In genomic region chr2:215793747-215794595, GRCh38 we compare ENCODE assay signal across 1 cellular context.
TF ChIP-seq lines count a peak whose summit lies in the region.

No MANE protein-coding gene starts in this region.

TF ChIP-seq in GM12878, 131 proteins besides CTCF, POLR2A, EP300 and RAD21 (continued from another document):
- TF ChIP-seq, protein P1, sequence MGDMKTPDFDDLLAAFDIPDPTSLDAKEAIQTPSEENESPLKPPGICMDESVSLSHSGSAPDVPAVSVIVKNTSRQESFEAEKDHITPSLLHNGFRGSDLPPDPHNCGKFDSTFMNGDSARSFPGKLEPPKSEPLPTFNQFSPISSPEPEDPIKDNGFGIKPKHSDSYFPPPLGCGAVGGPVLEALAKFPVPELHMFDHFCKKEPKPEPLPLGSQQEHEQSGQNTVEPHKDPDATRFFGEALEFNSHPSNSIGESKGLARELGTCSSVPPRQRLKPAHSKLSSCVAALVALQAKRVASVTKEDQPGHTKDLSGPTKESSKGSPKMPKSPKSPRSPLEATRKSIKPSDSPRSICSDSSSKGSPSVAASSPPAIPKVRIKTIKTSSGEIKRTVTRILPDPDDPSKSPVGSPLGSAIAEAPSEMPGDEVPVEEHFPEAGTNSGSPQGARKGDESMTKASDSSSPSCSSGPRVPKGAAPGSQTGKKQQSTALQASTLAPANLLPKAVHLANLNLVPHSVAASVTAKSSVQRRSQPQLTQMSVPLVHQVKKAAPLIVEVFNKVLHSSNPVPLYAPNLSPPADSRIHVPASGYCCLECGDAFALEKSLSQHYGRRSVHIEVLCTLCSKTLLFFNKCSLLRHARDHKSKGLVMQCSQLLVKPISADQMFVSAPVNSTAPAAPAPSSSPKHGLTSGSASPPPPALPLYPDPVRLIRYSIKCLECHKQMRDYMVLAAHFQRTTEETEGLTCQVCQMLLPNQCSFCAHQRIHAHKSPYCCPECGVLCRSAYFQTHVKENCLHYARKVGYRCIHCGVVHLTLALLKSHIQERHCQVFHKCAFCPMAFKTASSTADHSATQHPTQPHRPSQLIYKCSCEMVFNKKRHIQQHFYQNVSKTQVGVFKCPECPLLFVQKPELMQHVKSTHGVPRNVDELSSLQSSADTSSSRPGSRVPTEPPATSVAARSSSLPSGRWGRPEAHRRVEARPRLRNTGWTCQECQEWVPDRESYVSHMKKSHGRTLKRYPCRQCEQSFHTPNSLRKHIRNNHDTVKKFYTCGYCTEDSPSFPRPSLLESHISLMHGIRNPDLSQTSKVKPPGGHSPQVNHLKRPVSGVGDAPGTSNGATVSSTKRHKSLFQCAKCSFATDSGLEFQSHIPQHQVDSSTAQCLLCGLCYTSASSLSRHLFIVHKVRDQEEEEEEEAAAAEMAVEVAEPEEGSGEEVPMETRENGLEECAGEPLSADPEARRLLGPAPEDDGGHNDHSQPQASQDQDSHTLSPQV (IDR thresholded peaks at IDR 0.05), result no peak
- TF ChIP-seq SIX5 (IDR thresholded peaks at IDR 0.05; ENCODE audit: low read depth, low read length, severe bottlenecking) (no peak), SMARCA5 (IDR thresholded peaks at IDR 0.05) (no peak), TCF12 (IDR thresholded peaks at IDR 0.05; ENCODE audit: low read depth, low read length) (no peak), KLF5 (IDR thresholded peaks at IDR 0.05; ENCODE audit: partially characterized antibody) (no peak), FOXK2 (IDR thresholded peaks at IDR 0.05) (no peak), RUNX3 (IDR thresholded peaks at IDR 0.05; ENCODE audit: low read length) (peak; percentile 44), ZNF622 (IDR thresholded peaks at IDR 0.05) (no peak), JUNB (IDR thresholded peaks at IDR 0.05) (no peak), LARP7 (IDR thresholded peaks at IDR 0.05) (no peak), MTA2 (IDR thresholded peaks at IDR 0.05; ENCODE audit: low read depth) (peak; percentile 63; the same call in 1 of the 2 replicates), BACH1 (IDR thresholded peaks at IDR 0.05; ENCODE audit: borderline replicate concordance) (no peak), BCL11A (IDR thresholded peaks at IDR 0.05; ENCODE audit: low read depth, low read length) (peak; percentile 31; the same call in 1 of the 2 replicates), ZNF384 (IDR thresholded peaks at IDR 0.05; ENCODE audit: borderline replicate concordance, low read depth, low read length) (no peak), FOXM1 (IDR thresholded peaks at IDR 0.05; ENCODE audit: low read depth, low read length) (no peak), RB1 (IDR thresholded peaks at IDR 0.05; ENCODE audit: borderline replicate concordance) (no peak), MYC (IDR thresholded peaks at IDR 0.05; ENCODE audit: insufficient read depth, insufficient read length, insufficient replicate concordance, low read length, severe bottlenecking) (no peak), CREM (IDR thresholded peaks at IDR 0.05; ENCODE audit: low read depth) (no peak), ZNF24 (IDR thresholded peaks at IDR 0.05) (no peak), DPF2 (IDR thresholded peaks at IDR 0.05) (peak; percentile 51; the same call in 1 of the 2 replicates), CHD4 (IDR thresholded peaks at IDR 0.05) (no peak), IKZF2 (IDR thresholded peaks at IDR 0.05) (peak; percentile 62 to 64; a peak in 3 of 4 replicates), WRNIP1 (IDR thresholded peaks at IDR 0.05; ENCODE audit: borderline replicate concordance, low read depth, low read length) (no peak), SREBF2 (IDR thresholded peaks at IDR 0.05; ENCODE audit: low read length) (no peak), PBX3 (IDR thresholded peaks at IDR 0.05; ENCODE audit: insufficient replicate concordance, low read depth, low read length) (no peak), MEF2A (IDR thresholded peaks at IDR 0.05; ENCODE audit: insufficient read depth, low read depth, low read length) (no peak), CBX3 (IDR thresholded peaks at IDR 0.05; ENCODE audit: borderline replicate concordance, low read depth) (no peak)
- TF ChIP-seq, protein P2, sequence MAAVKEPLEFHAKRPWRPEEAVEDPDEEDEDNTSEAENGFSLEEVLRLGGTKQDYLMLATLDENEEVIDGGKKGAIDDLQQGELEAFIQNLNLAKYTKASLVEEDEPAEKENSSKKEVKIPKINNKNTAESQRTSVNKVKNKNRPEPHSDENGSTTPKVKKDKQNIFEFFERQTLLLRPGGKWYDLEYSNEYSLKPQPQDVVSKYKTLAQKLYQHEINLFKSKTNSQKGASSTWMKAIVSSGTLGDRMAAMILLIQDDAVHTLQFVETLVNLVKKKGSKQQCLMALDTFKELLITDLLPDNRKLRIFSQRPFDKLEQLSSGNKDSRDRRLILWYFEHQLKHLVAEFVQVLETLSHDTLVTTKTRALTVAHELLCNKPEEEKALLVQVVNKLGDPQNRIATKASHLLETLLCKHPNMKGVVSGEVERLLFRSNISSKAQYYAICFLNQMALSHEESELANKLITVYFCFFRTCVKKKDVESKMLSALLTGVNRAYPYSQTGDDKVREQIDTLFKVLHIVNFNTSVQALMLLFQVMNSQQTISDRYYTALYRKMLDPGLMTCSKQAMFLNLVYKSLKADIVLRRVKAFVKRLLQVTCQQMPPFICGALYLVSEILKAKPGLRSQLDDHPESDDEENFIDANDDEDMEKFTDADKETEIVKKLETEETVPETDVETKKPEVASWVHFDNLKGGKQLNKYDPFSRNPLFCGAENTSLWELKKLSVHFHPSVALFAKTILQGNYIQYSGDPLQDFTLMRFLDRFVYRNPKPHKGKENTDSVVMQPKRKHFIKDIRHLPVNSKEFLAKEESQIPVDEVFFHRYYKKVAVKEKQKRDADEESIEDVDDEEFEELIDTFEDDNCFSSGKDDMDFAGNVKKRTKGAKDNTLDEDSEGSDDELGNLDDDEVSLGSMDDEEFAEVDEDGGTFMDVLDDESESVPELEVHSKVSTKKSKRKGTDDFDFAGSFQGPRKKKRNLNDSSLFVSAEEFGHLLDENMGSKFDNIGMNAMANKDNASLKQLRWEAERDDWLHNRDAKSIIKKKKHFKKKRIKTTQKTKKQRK (IDR thresholded peaks at IDR 0.05; ENCODE audit: low read depth, low read length), result no peak
- TF ChIP-seq, protein P3, sequence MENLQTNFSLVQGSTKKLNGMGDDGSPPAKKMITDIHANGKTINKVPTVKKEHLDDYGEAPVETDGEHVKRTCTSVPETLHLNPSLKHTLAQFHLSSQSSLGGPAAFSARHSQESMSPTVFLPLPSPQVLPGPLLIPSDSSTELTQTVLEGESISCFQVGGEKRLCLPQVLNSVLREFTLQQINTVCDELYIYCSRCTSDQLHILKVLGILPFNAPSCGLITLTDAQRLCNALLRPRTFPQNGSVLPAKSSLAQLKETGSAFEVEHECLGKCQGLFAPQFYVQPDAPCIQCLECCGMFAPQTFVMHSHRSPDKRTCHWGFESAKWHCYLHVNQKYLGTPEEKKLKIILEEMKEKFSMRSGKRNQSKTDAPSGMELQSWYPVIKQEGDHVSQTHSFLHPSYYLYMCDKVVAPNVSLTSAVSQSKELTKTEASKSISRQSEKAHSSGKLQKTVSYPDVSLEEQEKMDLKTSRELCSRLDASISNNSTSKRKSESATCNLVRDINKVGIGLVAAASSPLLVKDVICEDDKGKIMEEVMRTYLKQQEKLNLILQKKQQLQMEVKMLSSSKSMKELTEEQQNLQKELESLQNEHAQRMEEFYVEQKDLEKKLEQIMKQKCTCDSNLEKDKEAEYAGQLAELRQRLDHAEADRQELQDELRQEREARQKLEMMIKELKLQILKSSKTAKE (IDR thresholded peaks at IDR 0.05; ENCODE audit: low read depth, poor library complexity, severe bottlenecking), result no peak
- TF ChIP-seq, protein P4, sequence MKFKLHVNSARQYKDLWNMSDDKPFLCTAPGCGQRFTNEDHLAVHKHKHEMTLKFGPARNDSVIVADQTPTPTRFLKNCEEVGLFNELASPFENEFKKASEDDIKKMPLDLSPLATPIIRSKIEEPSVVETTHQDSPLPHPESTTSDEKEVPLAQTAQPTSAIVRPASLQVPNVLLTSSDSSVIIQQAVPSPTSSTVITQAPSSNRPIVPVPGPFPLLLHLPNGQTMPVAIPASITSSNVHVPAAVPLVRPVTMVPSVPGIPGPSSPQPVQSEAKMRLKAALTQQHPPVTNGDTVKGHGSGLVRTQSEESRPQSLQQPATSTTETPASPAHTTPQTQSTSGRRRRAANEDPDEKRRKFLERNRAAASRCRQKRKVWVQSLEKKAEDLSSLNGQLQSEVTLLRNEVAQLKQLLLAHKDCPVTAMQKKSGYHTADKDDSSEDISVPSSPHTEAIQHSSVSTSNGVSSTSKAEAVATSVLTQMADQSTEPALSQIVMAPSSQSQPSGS (IDR thresholded peaks at IDR 0.05; ENCODE audit: low read length), result 0 out of 2 replicates have a peak, but pooled peaks have one; percentile 15
- TF ChIP-seq, protein P5, sequence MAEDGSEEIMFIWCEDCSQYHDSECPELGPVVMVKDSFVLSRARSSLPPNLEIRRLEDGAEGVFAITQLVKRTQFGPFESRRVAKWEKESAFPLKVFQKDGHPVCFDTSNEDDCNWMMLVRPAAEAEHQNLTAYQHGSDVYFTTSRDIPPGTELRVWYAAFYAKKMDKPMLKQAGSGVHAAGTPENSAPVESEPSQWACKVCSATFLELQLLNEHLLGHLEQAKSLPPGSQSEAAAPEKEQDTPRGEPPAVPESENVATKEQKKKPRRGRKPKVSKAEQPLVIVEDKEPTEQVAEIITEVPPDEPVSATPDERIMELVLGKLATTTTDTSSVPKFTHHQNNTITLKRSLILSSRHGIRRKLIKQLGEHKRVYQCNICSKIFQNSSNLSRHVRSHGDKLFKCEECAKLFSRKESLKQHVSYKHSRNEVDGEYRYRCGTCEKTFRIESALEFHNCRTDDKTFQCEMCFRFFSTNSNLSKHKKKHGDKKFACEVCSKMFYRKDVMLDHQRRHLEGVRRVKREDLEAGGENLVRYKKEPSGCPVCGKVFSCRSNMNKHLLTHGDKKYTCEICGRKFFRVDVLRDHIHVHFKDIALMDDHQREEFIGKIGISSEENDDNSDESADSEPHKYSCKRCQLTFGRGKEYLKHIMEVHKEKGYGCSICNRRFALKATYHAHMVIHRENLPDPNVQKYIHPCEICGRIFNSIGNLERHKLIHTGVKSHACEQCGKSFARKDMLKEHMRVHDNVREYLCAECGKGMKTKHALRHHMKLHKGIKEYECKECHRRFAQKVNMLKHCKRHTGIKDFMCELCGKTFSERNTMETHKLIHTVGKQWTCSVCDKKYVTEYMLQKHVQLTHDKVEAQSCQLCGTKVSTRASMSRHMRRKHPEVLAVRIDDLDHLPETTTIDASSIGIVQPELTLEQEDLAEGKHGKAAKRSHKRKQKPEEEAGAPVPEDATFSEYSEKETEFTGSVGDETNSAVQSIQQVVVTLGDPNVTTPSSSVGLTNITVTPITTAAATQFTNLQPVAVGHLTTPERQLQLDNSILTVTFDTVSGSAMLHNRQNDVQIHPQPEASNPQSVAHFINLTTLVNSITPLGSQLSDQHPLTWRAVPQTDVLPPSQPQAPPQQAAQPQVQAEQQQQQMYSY (CRISPR knock-in tag; IDR thresholded peaks at IDR 0.05), result no peak
